ENCODE assay signal across 29 cellular contexts in the genomic region with DNA sequence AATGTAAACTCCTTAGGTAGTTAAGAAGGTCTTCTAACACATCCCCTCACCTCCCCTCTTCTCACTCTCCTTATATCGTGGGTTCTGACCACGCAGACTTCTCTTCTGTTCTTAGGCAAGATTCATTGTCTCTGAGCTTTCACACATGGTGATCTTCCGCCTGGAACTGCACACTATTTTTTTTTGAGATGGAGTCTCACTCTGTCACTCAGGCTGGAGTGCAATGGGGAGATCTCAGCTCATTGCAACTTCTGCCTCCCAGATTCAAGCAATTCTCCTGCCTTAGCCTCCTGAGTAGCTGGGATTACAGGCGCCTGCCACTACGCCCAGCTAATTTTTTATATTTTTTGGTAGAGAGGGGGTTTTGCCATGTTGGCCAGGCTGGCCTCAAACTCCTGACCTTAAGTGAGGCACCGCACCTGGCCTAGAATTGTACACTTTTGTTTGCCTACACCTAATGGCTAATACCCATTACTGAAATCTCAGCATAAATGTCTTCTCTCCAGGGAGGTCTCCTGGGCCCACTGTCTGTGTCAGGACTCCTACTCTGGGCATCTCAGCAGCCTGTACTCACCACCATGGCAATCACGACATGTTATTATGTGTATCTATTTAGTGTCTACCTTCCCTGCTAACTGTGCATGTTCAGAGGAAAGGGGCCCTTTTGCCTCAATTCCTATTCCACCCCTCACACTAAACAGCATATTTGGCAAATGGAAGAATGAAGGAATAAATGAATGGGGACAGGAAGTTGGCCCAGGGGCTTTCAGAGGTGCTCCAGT.
"Had no signal": no experiment of that assay in that cellular context is flagged by ENCODE, and none has a peak within 500 bp of the region (broad histone marks: within the 10 kb centered on the region; RNA-seq: fewer than 3 reads in every experiment).

No MANE protein-coding gene starts in this region.

- H3K27me3 ChIP-seq: colonic mucosa, dorsolateral prefrontal cortex, esophagus muscularis mucosa, esophagus squamous epithelium, foreskin keratinocyte, gastrocnemius medialis, gastroesophageal sphincter, heart left ventricle, heart right ventricle, hepatocyte had no signal

- H3K79me2 ChIP-seq: hepatocyte had no signal

- H3K4me3 ChIP-seq: colonic mucosa, coronary artery, dorsolateral prefrontal cortex, esophagus muscularis mucosa, esophagus squamous epithelium, gastrocnemius medialis, gastroesophageal sphincter, heart left ventricle, heart right ventricle, hepatocyte had no signal

- DNase-seq: colonic mucosa; cortex of kidney; dermis blood vessel endothelial cell; dorsolateral prefrontal cortex; effector CD4-positive, alpha-beta T cell; effector CD8-positive, alpha-beta T cell; effector memory CD4-positive, alpha-beta T cell; effector memory CD8-positive, alpha-beta T cell; endodermal cell; erythroblast; esophagus squamous epithelium; foreskin fibroblast; foreskin keratinocyte; foreskin melanocyte; gastrocnemius medialis; glutamatergic neuron; head of caudate nucleus; heart left ventricle; heart right ventricle had no signal

- FAIRE-seq: colon, endometrium, endothelial cell of umbilical vein, frontal cortex had no signal

- H3K4me1 ChIP-seq: colonic mucosa, esophagus squamous epithelium, foreskin keratinocyte, gastrocnemius medialis, heart left ventricle, heart right ventricle had no signal

- H3K4me2 ChIP-seq: hepatocyte had no signal

- H3K9me3 ChIP-seq: colonic mucosa, esophagus muscularis mucosa, esophagus squamous epithelium, gastrocnemius medialis, heart left ventricle had no signal

- H2AFZ ChIP-seq: hepatocyte had no signal

- H3K27ac ChIP-seq: colonic mucosa, coronary artery, dorsolateral prefrontal cortex, epithelial cell of prostate, esophagus muscularis mucosa, esophagus squamous epithelium, foreskin keratinocyte, gastrocnemius medialis, gastroesophageal sphincter, heart left ventricle, heart right ventricle, hepatocyte had no signal

- H3K36me3 ChIP-seq: colonic mucosa, esophagus muscularis mucosa, esophagus squamous epithelium, gastrocnemius medialis, gastroesophageal sphincter, heart left ventricle, heart right ventricle had no signal

- ATAC-seq: effector memory CD8-positive, alpha-beta T cell; esophagus mucosa; foreskin keratinocyte; gastrocnemius medialis; gastroesophageal sphincter; heart left ventricle; heart right ventricle had no signal
